20 cellular contexts compared by ENCODE assay signal in the genomic region with DNA sequence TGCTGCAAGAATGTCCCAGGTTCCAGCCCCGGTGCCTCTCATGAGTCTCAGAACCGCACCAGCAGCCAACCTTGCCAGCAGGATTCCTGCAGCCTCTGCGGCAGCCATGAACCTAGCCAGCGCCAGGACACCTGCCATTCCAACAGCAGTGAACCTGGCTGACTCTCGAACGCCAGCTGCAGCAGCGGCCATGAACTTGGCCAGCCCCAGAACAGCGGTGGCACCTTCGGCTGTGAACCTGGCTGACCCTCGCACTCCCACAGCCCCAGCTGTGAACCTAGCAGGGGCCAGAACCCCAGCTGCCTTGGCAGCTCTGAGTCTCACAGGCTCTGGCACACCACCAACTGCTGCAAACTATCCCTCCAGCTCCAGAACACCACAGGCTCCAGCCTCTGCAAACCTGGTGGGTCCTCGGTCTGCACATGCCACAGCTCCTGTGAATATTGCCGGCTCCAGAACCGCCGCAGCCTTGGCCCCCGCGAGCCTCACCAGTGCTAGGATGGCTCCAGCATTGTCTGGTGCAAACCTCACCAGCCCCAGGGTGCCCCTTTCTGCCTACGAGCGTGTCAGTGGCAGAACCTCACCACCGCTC. TPM values are rescaled to one million over a fixed set of nuclear protein-coding genes. Genes with fewer than 3 reads are reported as not detected.
DNase-seq lines count a peak whose midpoint lies in the region; ATAC-seq and TF ChIP-seq lines count a peak whose summit lies in the region.
"Had no signal": no experiment of that assay in that cellular context is flagged by ENCODE, and none has a peak within 500 bp of the region (broad histone marks: within the 10 kb centered on the region; RNA-seq: fewer than 3 reads in every experiment).

No MANE protein-coding gene starts in this region.

- no peaks in the 10 kb centered on the region for H3K9me3 Mint-ChIP-seq in MCF 10A (ENCODE audit: unreplicated experiment)
- peaks cover 31% of the 10 kb centered on the region for H3K9me3 Mint-ChIP-seq in glutamatergic neuron (ENCODE audit: unreplicated experiment)
- H3K9me3 Mint-ChIP-seq in stimulated activated naive B cell treated with anti-CD40 and anti-IgM and Interleukin-4, amounts not matched to agents 10 μg/mL and 1 μg/mL and 100 μg/mL, for 72 hours = no peaks in the 10 kb centered on the region
- H3K9me3 Mint-ChIP-seq in stimulated activated naive CD8-positive, alpha-beta T cell treated with anti-CD3 and anti-CD28 coated beads, Interleukin-15, amount 100 ng/mL, for 72 hours = no peaks in the 10 kb centered on the region
- H3K9me3 Mint-ChIP-seq: activated CD4-positive, alpha-beta memory T cell treated with anti-CD3 and anti-CD28 coated beads, Interleukin-2, amount 10 ng/mL, durations not matched to agents 7 days and 5 days had no signal

- peaks cover 15% of the 10 kb centered on the region for H3K36me3 ChIP-seq in breast epithelium

- H3K27me3 Mint-ChIP-seq in MCF 10A (ENCODE audit: insufficient read depth, unreplicated experiment) = no peaks in the 10 kb centered on the region
- peaks cover 44% of the 10 kb centered on the region for H3K27me3 Mint-ChIP-seq in glutamatergic neuron (ENCODE audit: unreplicated experiment)
- no peaks in the 10 kb centered on the region for H3K27me3 Mint-ChIP-seq in stimulated activated naive B cell treated with anti-CD40 and anti-IgM and Interleukin-4, amounts not matched to agents 10 μg/mL and 1 μg/mL and 100 μg/mL, for 72 hours
- H3K27me3 Mint-ChIP-seq in stimulated activated naive CD8-positive, alpha-beta T cell treated with anti-CD3 and anti-CD28 coated beads, Interleukin-15, amount 100 ng/mL, for 72 hours = no peaks in the 10 kb centered on the region
- H3K27me3 Mint-ChIP-seq: activated CD4-positive, alpha-beta memory T cell treated with anti-CD3 and anti-CD28 coated beads, Interleukin-2, amount 10 ng/mL, durations not matched to agents 7 days and 5 days had no signal

- BruUV-seq in MCF 10A (replicated peaks; lab: Mats Ljungman, UMichigan) = no TSS peak

- no peaks in the 10 kb centered on the region for H3K27me3 ChIP-seq in breast epithelium
- H3K27me3 ChIP-seq: left lung had no signal

- POLR2A ChIA-PET in MCF 10A (lab: Yijun Ruan, JAX) (interaction anchor here (0.8 to 5.3 kb wide), 10 partner anchors 9 to 145 kb away, joined by 3 to 190 read pairs (median 20); a partner anchor contains a TSS), RWPE1 (lab: Yijun Ruan, JAX; ENCODE audit: low non-redundant PET) (interaction anchor here (1.6 kb wide), 1 partner anchor 14 kb away, joined by 12 read pairs; a partner anchor contains a TSS)

- no peaks in the 10 kb centered on the region for H3K9me3 ChIP-seq in breast epithelium
- H3K9me3 ChIP-seq: left lung had no signal

- TF ChIP-seq CTCF in MCF 10A (IDR thresholded peaks at IDR 0.05; ENCODE audit: unreplicated experiment) = no peak
- no peak for TF ChIP-seq CTCF in breast epithelium (IDR thresholded peaks at IDR 0.05)
- no peak for TF ChIP-seq CTCF in RWPE1 (conservative IDR thresholded peaks at IDR 0.05; ENCODE audit: low read depth)
- TF ChIP-seq CTCF in glutamatergic neuron (IDR thresholded peaks at IDR 0.05; ENCODE audit: partially characterized antibody, unreplicated experiment) = no peak

- H3K36me3 Mint-ChIP-seq in MCF 10A (ENCODE audit: insufficient read depth, unreplicated experiment) = peaks cover 98% of the 10 kb centered on the region
- peaks cover 45% of the 10 kb centered on the region for H3K36me3 Mint-ChIP-seq in glutamatergic neuron (ENCODE audit: unreplicated experiment)
- peaks cover 72 to 89% of the 10 kb centered on the region in 2 donors for H3K36me3 Mint-ChIP-seq in stimulated activated naive B cell treated with anti-CD40 and anti-IgM and Interleukin-4, amounts not matched to agents 10 μg/mL and 1 μg/mL and 100 μg/mL, for 72 hours

- intact Hi-C loops in MCF 10A (cut with micrococcal nuclease) = no loop called here
- intact Hi-C loops in breast epithelium (cut with DNase I; ENCODE audit: low total_unique reads) = no loop called here

- no peak overlapping the region for H3K4me3 ChIP-seq in breast epithelium
- H3K4me3 ChIP-seq: left lung had no signal

- H3K4me3 Mint-ChIP-seq in MCF 10A (ENCODE audit: unreplicated experiment) (peak overlapping the region; percentile 74), glutamatergic neuron (ENCODE audit: unreplicated experiment) (no peak overlapping the region)
- no peak overlapping the region for H3K4me3 Mint-ChIP-seq in stimulated activated naive B cell treated with anti-CD40 and anti-IgM and Interleukin-4, amounts not matched to agents 10 μg/mL and 1 μg/mL and 100 μg/mL, for 72 hours
- no peak overlapping the region for H3K4me3 Mint-ChIP-seq in stimulated activated naive CD8-positive, alpha-beta T cell treated with anti-CD3 and anti-CD28 coated beads, Interleukin-15, amount 100 ng/mL, for 72 hours
- H3K4me3 Mint-ChIP-seq: activated CD4-positive, alpha-beta memory T cell treated with anti-CD3 and anti-CD28 coated beads, Interleukin-2, amount 10 ng/mL, durations not matched to agents 7 days and 5 days; CD14-positive monocyte had no signal

- TF ChIP-seq POLR2A in breast epithelium (IDR thresholded peaks at IDR 0.05) = no peak

- H3K27ac Mint-ChIP-seq in MCF 10A (ENCODE audit: low read depth, unreplicated experiment) (peak overlapping the region; percentile 78), glutamatergic neuron (ENCODE audit: unreplicated experiment) (peak overlapping the region; percentile 38)
- peak overlapping the region; percentile 42 for H3K27ac Mint-ChIP-seq in stimulated activated naive B cell treated with anti-CD40 and anti-IgM and Interleukin-4, amounts not matched to agents 10 μg/mL and 1 μg/mL and 100 μg/mL, for 72 hours
- H3K27ac Mint-ChIP-seq in stimulated activated naive CD8-positive, alpha-beta T cell treated with anti-CD3 and anti-CD28 coated beads, Interleukin-15, amount 100 ng/mL, for 72 hours = peak overlapping the region in 1 of 2 donors; percentile 80
- H3K27ac Mint-ChIP-seq: activated CD4-positive, alpha-beta memory T cell treated with anti-CD3 and anti-CD28 coated beads, Interleukin-2, amount 10 ng/mL, durations not matched to agents 7 days and 5 days had no signal

- CTCF ChIA-PET in MCF 10A (lab: Yijun Ruan, JAX) (interaction anchor here (0.5 to 3.9 kb wide), 4 partner anchors 8 to 101 kb away, joined by 3 to 15 read pairs (median 12); a partner anchor contains a TSS), RWPE1 (lab: Yijun Ruan, JAX) (no interaction called here)

- DNase-seq in MCF 10A (ENCODE audit: unreplicated experiment) (no peak), breast epithelium (ENCODE audit: low spot score in 2 of 2) (no peak), RWPE1 (ENCODE audit: low spot score) (no peak), glutamatergic neuron (no peak), CD1c-positive myeloid dendritic cell (ENCODE audit: extremely low spot score) (no peak)
- no peak for DNase-seq in stimulated activated naive B cell treated with anti-CD40 and anti-IgM and Interleukin-4, amounts not matched to agents 10 μg/mL and 1 μg/mL and 100 μg/mL, for 72 hours
- no peak for DNase-seq in stimulated activated naive CD8-positive, alpha-beta T cell treated with anti-CD3 and anti-CD28 coated beads, Interleukin-15, amount 100 ng/mL, for 72 hours
- DNase-seq: activated CD4-positive, alpha-beta memory T cell treated with anti-CD3 and anti-CD28 coated beads, Interleukin-2, amount 10 ng/mL, durations not matched to agents 7 days and 5 days; activated naive CD4-positive, alpha-beta T cell treated with Interleukin-2 at 50 U/mL for 16 hours; DMS79; NCI-H2107; NK-92 treated with Interleukin-12 subunit alpha and Interleukin-12 subunit beta, amount 100 ng/mL, for 24 hours had no signal

- H3K4me1 Mint-ChIP-seq in MCF 10A (ENCODE audit: insufficient read depth, unreplicated experiment) (peaks cover 39% of the 10 kb centered on the region), glutamatergic neuron (ENCODE audit: low read depth, unreplicated experiment) (peaks cover 5% of the 10 kb centered on the region)
- peaks cover 27 to 51% of the 10 kb centered on the region in 2 donors for H3K4me1 Mint-ChIP-seq in stimulated activated naive B cell treated with anti-CD40 and anti-IgM and Interleukin-4, amounts not matched to agents 10 μg/mL and 1 μg/mL and 100 μg/mL, for 72 hours
- peaks cover 69% of the 10 kb centered on the region for H3K4me1 Mint-ChIP-seq in stimulated activated naive CD8-positive, alpha-beta T cell treated with anti-CD3 and anti-CD28 coated beads, Interleukin-15, amount 100 ng/mL, for 72 hours

- H3K27ac ChIP-seq in breast epithelium (no peak overlapping the region), RWPE1 (peak overlapping the region; percentile 93)
- H3K27ac ChIP-seq: left lung had no signal

- ATAC-seq in stimulated activated naive B cell treated with anti-CD40 and anti-IgM and Interleukin-4, amounts not matched to agents 10 μg/mL and 1 μg/mL and 100 μg/mL, for 72 hours (replicated peaks) = no peak
- ATAC-seq in stimulated activated naive CD8-positive, alpha-beta T cell treated with anti-CD3 and anti-CD28 coated beads, Interleukin-15, amount 100 ng/mL, for 72 hours = no peak
- ATAC-seq in HG02678 (IDR thresholded peaks at IDR 0.05; ENCODE audit: unreplicated experiment) = no peak
- ATAC-seq: HCT116, left lung had no signal

- H3K4me1 ChIP-seq in breast epithelium = no peaks in the 10 kb centered on the region

RNA-seq across cellular contexts. Expression of a gene that starts 9.8 kb away (rescaled TPM):
- total RNA-seq in MCF 10A (2022) (438 and 504 TPM in 2 replicates), breast epithelium (100 to 1,000 TPM; 147 to 292 (median 230) TPM), glutamatergic neuron (ENCODE audit: unreplicated experiment) (183 TPM)

RNA-seq across cellular contexts. Expression of a gene that starts 14.8 kb away (rescaled TPM):
- 710 and 779 TPM in 2 replicates for total RNA-seq in MCF 10A (2022)
- total RNA-seq in breast epithelium = 100 to 1,000 TPM; 229 to 416 (median 388) TPM
- 699 TPM for total RNA-seq in glutamatergic neuron (ENCODE audit: unreplicated experiment)

RNA-seq across cellular contexts. Expression of a gene that starts 20.1 kb away (rescaled TPM):
- total RNA-seq in MCF 10A (2022) = not detected in 2 replicates
- total RNA-seq in breast epithelium = not detected
- total RNA-seq in glutamatergic neuron (ENCODE audit: unreplicated experiment) = 0.39 TPM
- total RNA-seq: A673; activated CD4-positive, alpha-beta memory T cell treated with anti-CD3 and anti-CD28 coated beads, Interleukin-2, amount 10 ng/mL, durations not matched to agents 7 days and 5 days; fibroblast of lung; left lung; NCI-H460; renal cortical epithelial cell had no signal

RNA-seq across cellular contexts. Expression of a gene that starts 31.0 kb away (rescaled TPM):
- total RNA-seq in MCF 10A (2022) (not detected in 2 replicates), breast epithelium (not detected), glutamatergic neuron (ENCODE audit: unreplicated experiment) (not detected)
- total RNA-seq: A673; activated CD4-positive, alpha-beta memory T cell treated with anti-CD3 and anti-CD28 coated beads, Interleukin-2, amount 10 ng/mL, durations not matched to agents 7 days and 5 days; fibroblast of lung; left lung; NCI-H460; renal cortical epithelial cell had no signal

RNA-seq across cellular contexts. Expression of a gene that starts 47.2 kb away (rescaled TPM):
- 5.8 and 6.3 TPM in 2 replicates for total RNA-seq in MCF 10A (2022)
- under 1 TPM in 1 of 3 donors, not detected in 2; 0.29 TPM for total RNA-seq in breast epithelium
- 10.8 TPM for total RNA-seq in glutamatergic neuron (ENCODE audit: unreplicated experiment)
